Comparison of ENCODE assay signal across 1 cellular context in the genomic region with DNA sequence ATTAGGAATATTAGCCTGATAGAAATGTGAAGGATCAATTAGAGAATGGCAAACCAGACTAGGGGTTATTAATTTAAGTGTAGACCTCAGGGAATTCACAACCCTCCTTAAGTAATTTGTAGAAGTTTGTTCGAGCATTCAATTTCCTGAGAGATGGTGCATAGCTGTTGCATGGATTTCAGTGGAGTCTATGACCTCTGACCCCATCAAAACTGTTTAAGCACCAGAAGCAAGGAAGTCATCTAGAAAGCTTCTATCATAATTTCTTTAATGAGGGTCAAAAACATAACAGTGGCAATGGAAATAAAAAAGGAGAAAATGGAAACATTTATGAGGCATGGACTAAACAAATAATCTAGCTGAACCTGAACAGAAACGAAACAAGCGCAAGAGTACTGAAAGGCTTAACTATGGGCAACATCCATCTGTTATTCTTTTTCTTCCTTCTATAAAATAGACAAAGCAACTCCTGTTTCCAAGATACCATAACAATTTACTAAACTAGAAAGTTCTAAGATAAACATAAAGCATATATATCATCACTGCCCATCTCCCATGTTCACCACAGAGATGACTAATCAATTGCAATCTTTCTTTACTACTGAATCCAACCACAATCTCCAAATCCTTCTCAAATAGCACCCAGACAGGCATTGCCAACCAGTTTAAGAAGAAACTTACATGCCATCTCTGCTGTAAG.
TF ChIP-seq lines count a peak whose summit lies in the region.

No MANE protein-coding gene starts in this region.

TF ChIP-seq in SK-N-SH treated with all-trans-retinoic acid at 6 μM for 48 hours, 23 proteins besides CTCF, POLR2A, EP300 and RAD21 (continued from another document):
- TF ChIP-seq, protein P1, sequence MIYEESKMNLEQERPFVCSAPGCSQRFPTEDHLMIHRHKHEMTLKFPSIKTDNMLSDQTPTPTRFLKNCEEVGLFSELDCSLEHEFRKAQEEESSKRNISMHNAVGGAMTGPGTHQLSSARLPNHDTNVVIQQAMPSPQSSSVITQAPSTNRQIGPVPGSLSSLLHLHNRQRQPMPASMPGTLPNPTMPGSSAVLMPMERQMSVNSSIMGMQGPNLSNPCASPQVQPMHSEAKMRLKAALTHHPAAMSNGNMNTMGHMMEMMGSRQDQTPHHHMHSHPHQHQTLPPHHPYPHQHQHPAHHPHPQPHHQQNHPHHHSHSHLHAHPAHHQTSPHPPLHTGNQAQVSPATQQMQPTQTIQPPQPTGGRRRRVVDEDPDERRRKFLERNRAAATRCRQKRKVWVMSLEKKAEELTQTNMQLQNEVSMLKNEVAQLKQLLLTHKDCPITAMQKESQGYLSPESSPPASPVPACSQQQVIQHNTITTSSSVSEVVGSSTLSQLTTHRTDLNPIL (CRISPR knock-in tag; IDR thresholded peaks at IDR 0.05; ENCODE audit: low read depth) = no peak
- TF ChIP-seq PPARA (CRISPR knock-in tag; IDR thresholded peaks at IDR 0.05; ENCODE audit: borderline replicate concordance) (no peak), TCF4 (CRISPR knock-in tag; IDR thresholded peaks at IDR 0.05; ENCODE audit: borderline replicate concordance) (no peak)
- TF ChIP-seq, protein P2, sequence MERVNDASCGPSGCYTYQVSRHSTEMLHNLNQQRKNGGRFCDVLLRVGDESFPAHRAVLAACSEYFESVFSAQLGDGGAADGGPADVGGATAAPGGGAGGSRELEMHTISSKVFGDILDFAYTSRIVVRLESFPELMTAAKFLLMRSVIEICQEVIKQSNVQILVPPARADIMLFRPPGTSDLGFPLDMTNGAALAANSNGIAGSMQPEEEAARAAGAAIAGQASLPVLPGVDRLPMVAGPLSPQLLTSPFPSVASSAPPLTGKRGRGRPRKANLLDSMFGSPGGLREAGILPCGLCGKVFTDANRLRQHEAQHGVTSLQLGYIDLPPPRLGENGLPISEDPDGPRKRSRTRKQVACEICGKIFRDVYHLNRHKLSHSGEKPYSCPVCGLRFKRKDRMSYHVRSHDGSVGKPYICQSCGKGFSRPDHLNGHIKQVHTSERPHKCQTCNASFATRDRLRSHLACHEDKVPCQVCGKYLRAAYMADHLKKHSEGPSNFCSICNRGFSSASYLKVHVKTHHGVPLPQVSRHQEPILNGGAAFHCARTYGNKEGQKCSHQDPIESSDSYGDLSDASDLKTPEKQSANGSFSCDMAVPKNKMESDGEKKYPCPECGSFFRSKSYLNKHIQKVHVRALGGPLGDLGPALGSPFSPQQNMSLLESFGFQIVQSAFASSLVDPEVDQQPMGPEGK (CRISPR knock-in tag; IDR thresholded peaks at IDR 0.05; ENCODE audit: borderline replicate concordance) = no peak
